Comparison of ENCODE assay signal across 10 cellular contexts in the genomic region with DNA sequence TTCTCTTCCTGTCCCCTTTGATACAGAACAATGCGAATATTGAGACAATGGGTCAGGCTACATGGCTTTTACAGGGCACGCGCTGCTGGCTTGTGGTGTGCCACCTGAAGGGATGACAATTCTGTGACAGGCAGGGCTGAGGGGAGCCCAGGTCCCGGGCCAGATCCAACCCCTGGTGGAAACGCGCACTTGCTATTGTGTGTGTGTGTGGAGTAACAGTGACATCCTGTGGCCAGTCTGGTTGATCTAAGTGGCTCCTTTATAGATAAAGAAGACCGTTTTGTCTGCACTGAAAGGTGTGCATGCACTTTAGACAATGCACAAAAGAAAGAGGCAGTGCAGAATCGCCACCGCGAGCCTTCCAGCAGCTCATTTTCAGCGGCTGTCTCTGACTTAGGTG.
A peak's percentile ranks its signal among the peaks of the same experiment; 100 is the strongest.
DNase-seq lines count a peak whose midpoint lies in the region; ATAC-seq and TF ChIP-seq lines count a peak whose summit lies in the region.
"Had no signal": no experiment of that assay in that cellular context is flagged by ENCODE, and none has a peak within 500 bp of the region (broad histone marks: within the 10 kb centered on the region; RNA-seq: fewer than 3 reads in every experiment).

No MANE protein-coding gene starts in this region.

- H3K4me3 ChIP-seq in astrocyte of the cerebellum (ENCODE audit: low read depth, low read length): no peak overlapping the region
- H3K4me3 ChIP-seq in mesendoderm (ENCODE audit: low read length): no peak overlapping the region
- H3K4me3 ChIP-seq in gastrocnemius medialis: no peak overlapping the region
- H3K4me3 ChIP-seq: esophagus squamous epithelium, thoracic aorta had no signal

- no peaks in the 10 kb centered on the region for H3K4me1 ChIP-seq in mesendoderm (ENCODE audit: control insufficient read depth, low read depth, low read length)
- H3K4me1 ChIP-seq in gastrocnemius medialis: no peaks in the 10 kb centered on the region

- ATAC-seq in gastrocnemius medialis: no peak

- H3K18ac ChIP-seq in mesendoderm (ENCODE audit: low read length): no peak overlapping the region

- no peak overlapping the region for H3K4me2 ChIP-seq in mesendoderm (ENCODE audit: low read length)

- H2BK5ac ChIP-seq in mesendoderm (ENCODE audit: low read length): no peak overlapping the region

- H4K8ac ChIP-seq in mesendoderm (ENCODE audit: low read depth, low read length): no peak overlapping the region

- WGBS in mesendoderm (ENCODE audit: extremely low coverage, insufficient coverage, low lambda C conversion rate): no CpG with 5 or more reads among the region's 11 CpGs

- H2BK15ac ChIP-seq in mesendoderm (replicated peaks; ENCODE audit: low read depth): no peak overlapping the region

- H3K27me3 ChIP-seq in mesendoderm (ENCODE audit: insufficient read depth, low read length, poor library complexity) (no peaks in the 10 kb centered on the region), gastrocnemius medialis (no peaks in the 10 kb centered on the region)

- intact Hi-C loops in gastrocnemius medialis (cut with DNase I; ENCODE audit: low total_unique reads): no loop called here

- H3K79me1 ChIP-seq in mesendoderm (ENCODE audit: low read length): no peaks in the 10 kb centered on the region

- no peak for TF ChIP-seq POLR2A in gastrocnemius medialis (IDR thresholded peaks at IDR 0.05)

- no peak overlapping the region for H3K56ac ChIP-seq in mesendoderm (ENCODE audit: low read length)

- no peaks in the 10 kb centered on the region for H3K36me3 ChIP-seq in mesendoderm (ENCODE audit: control insufficient read depth, insufficient read depth, low read length)
- H3K36me3 ChIP-seq in gastrocnemius medialis: no peaks in the 10 kb centered on the region
- H3K36me3 ChIP-seq: esophagus squamous epithelium, thoracic aorta had no signal

- H3K27ac ChIP-seq in mesendoderm (ENCODE audit: low read depth, low read length) (no peak overlapping the region), gastrocnemius medialis (no peak overlapping the region)
- H3K27ac ChIP-seq: esophagus squamous epithelium, thoracic aorta had no signal

- no peak overlapping the region for H2BK120ac ChIP-seq in mesendoderm (ENCODE audit: low read depth, low read length)

- no peak overlapping the region for H2AK5ac ChIP-seq in mesendoderm (ENCODE audit: low read length)

- DNase-seq in DMS 273 (lab: John Stamatoyannopoulos, UW; ENCODE audit: unreplicated experiment) (peak; percentile 45), DMS 273 treated with DMSO at 0.1 percent for 48 hours (lab: John Stamatoyannopoulos, UW) (no peak), astrocyte of the cerebellum (ENCODE audit: low read depth) (no peak), mesendoderm (peak; percentile 55), gastrocnemius medialis (no peak), NCI-H446 treated with DMSO at 0.1 percent for 48 hours (lab: John Stamatoyannopoulos, UW) (no peak), SHP77 treated with DMSO at 0.1 percent for 48 hours (lab: John Stamatoyannopoulos, UW) (no peak)
- DNase-seq: esophagus squamous epithelium had no signal

- H3K79me2 ChIP-seq in mesendoderm (ENCODE audit: control insufficient read depth, insufficient read depth, low read length): no peaks in the 10 kb centered on the region

- in situ Hi-C loops in astrocyte of the cerebellum (cut with HindIII; ENCODE audit: low sequenced_read_pairs): no loop called here
- in situ Hi-C loops in gastrocnemius medialis (cut with MboI; ENCODE audit: low sequenced_read_pairs in 4 of 4): loop anchor here in 2 of 4 donors (10.0 to 25.0 kb wide), 2 partner anchors 139 to 372 kb away; no protein-coding TSS in a partner anchor

- no peak overlapping the region for H3K4ac ChIP-seq in mesendoderm (ENCODE audit: low read depth, low read length)

- TF ChIP-seq CTCF in LNCAP (IDR thresholded peaks at IDR 0.05) (peak; percentile 62), astrocyte of the cerebellum (IDR thresholded peaks at IDR 0.05; ENCODE audit: low read depth, low read length, missing control alignments) (peak; percentile 13), gastrocnemius medialis (IDR thresholded peaks at IDR 0.05 in 4 of 5, conservative IDR thresholded peaks at IDR 0.05 in 1 of 5) (no peak)

- H4K5ac ChIP-seq in mesendoderm (ENCODE audit: low read length): no peak overlapping the region

- H3K23ac ChIP-seq in mesendoderm (ENCODE audit: low read length): no peak overlapping the region

- H3K9ac ChIP-seq in mesendoderm (ENCODE audit: low read length): no peak overlapping the region

- H3K9me3 ChIP-seq in gastrocnemius medialis: no peaks in the 10 kb centered on the region
- H3K9me3 ChIP-seq: esophagus squamous epithelium, thoracic aorta had no signal

Comparison
In these comparisons a context has a peak if more than half of its experiments do, and no peak if none do; other contexts are left out.
1. DNase-seq: peak in DMS 273 (single experiment) and mesendoderm (single experiment); none in DMS 273 treated with DMSO at 0.1 percent for 48 hours (single experiment), astrocyte of the cerebellum (single experiment), gastrocnemius medialis (0 of 2), NCI-H446 treated with DMSO at 0.1 percent for 48 hours (single experiment) and SHP77 treated with DMSO at 0.1 percent for 48 hours (single experiment).
2. CTCF ChIP-seq: peak in LNCAP (single experiment) and astrocyte of the cerebellum (single experiment); none in gastrocnemius medialis (0 of 5).